ENCODE assay signal across 15 cellular contexts in genomic region chr1:204651843-204652421, GRCh38.
DNase-seq lines count a peak whose midpoint lies in the region; ATAC-seq and TF ChIP-seq lines count a peak whose summit lies in the region.
"Had no signal": no experiment of that assay in that cellular context is flagged by ENCODE, and none has a peak within 500 bp of the region (broad histone marks: within the 10 kb centered on the region; RNA-seq: fewer than 3 reads in every experiment).

No MANE protein-coding gene starts in this region.

- TF ChIP-seq CTCF in GM10266 (IDR thresholded peaks at IDR 0.05; ENCODE audit: control insufficient read depth, insufficient read depth, low read depth, missing control alignments), result no peak

- ATAC-seq in HG02840 (IDR thresholded peaks at IDR 0.05; ENCODE audit: low FRiP score, unreplicated experiment), result no peak
- ATAC-seq: gastrocnemius medialis, sciatic nerve had no signal

- DNase-seq in COR-L47 (lab: John Stamatoyannopoulos, UW) (peak; percentile 91), HK-2 (ENCODE audit: unreplicated experiment) (peak; percentile 9), NCI-H2227 treated with DMSO at 0.1 percent for 48 hours (lab: John Stamatoyannopoulos, UW) (peak; percentile 38), iPS-NIHi11 (ENCODE audit: low spot score) (peak; percentile 58), GM10266 (ENCODE audit: extremely low spot score) (no peak), anterior cingulate cortex (lab: John Stamatoyannopoulos, UW) (no peak)
- DNase-seq in NK-92 treated with Interleukin-12 subunit alpha and Interleukin-12 subunit beta, amount 100 ng/mL, for 24 hours (lab: John Stamatoyannopoulos, UW), result no peak
- DNase-seq: activated B cell treated with CpG ODN at 0.5 μM for 24 hours; activated naive CD4-positive, alpha-beta T cell treated with anti-CD3 and anti-CD28 coated beads, Interleukin-2, amount 50 U/mL, for 16 hours; AML-193; gastrocnemius medialis; GOT3; stimulated activated naive CD4-positive, alpha-beta T cell had no signal

Comparison
In these comparisons a context has a peak if more than half of its experiments do, and no peak if none do; other contexts are left out.
1. DNase-seq: peak in COR-L47 (single experiment), HK-2 (single experiment), NCI-H2227 treated with DMSO at 0.1 percent for 48 hours (single experiment) and iPS-NIHi11 (single experiment); none in GM10266 (single experiment), anterior cingulate cortex (0 of 58) and NK-92 treated with Interleukin-12 subunit alpha and Interleukin-12 subunit beta, amount 100 ng/mL, for 24 hours (single experiment).